1 cellular context compared by ENCODE assay signal in the genomic region with DNA sequence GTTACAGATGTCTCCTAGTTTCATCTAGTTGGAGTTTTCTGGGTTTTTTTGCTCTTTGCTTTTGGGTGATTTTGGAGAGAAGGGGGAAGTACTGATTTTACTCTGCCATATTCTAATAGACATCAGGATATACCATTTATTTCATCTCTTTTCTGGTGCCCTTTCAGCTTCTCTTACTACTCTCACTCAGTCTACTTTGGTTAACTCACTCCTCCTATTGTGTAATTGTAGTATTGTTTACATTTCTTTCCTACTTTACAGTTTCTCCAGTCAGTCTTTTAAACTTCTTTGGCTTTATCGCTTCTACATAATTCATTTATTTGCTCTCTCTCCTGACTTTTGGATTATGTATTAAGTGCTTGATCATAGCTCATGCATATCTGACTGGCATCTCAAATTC.
TF ChIP-seq lines count a peak whose summit lies in the region.

No MANE protein-coding gene starts in this region.

TF ChIP-seq in IMR-90, 13 proteins besides CTCF, POLR2A, EP300 and RAD21 (continued from another document):
- no peak for TF ChIP-seq USF2 (IDR thresholded peaks at IDR 0.05; ENCODE audit: low read depth, low read length)
